ENCODE assay signal across 23 cellular contexts in genomic region chr20:14512856-14513255, GRCh38.
DNase-seq lines count a peak whose midpoint lies in the region; ATAC-seq and TF ChIP-seq lines count a peak whose summit lies in the region.
"Had no signal": no experiment of that assay in that cellular context is flagged by ENCODE, and none has a peak within 500 bp of the region (broad histone marks: within the 10 kb centered on the region; RNA-seq: fewer than 3 reads in every experiment).

No MANE protein-coding gene starts in this region.

- H3K9me2 ChIP-seq in PC-3 (replicated peaks; ENCODE audit: low read length), result no peaks in the 10 kb centered on the region

- POLR2A ChIA-PET in PC-3 (lab: Charles Lee; ENCODE audit: unreplicated experiment), result no interaction called here

- H3K4me1 ChIP-seq in PC-3 (ENCODE audit: insufficient read depth, low read length), result no peaks in the 10 kb centered on the region

- ATAC-seq in PC-3, result no peak
- ATAC-seq: GM12878 had no signal

- H3K4me3 ChIP-seq in PC-3 (ENCODE audit: low read length) (no peak overlapping the region), fibroblast of mammary gland (ENCODE audit: control insufficient read depth, low read depth, low read length) (no peak overlapping the region)
- H3K4me3 ChIP-seq: BLaER1, GM12878, MG63 had no signal

- no peaks in the 10 kb centered on the region for H3K79me2 ChIP-seq in PC-3 (ENCODE audit: low read length)

- H3K4me2 ChIP-seq in PC-3 (ENCODE audit: low read length), result no peak overlapping the region
- H3K4me2 ChIP-seq: BLaER1 had no signal

- no peak overlapping the region for H2AFZ ChIP-seq in PC-3 (ENCODE audit: low read length)

- no peaks in the 10 kb centered on the region for H3F3A ChIP-seq in PC-3 (ENCODE audit: low read length, unreplicated experiment)

- BruUV-seq in PC-3 (replicated peaks; lab: Mats Ljungman, UMichigan), result no TSS peak

- H4K20me1 ChIP-seq in PC-3 (ENCODE audit: low read length), result no peaks in the 10 kb centered on the region
- H4K20me1 ChIP-seq: BLaER1 had no signal

- no peak for TF ChIP-seq CTCF in PC-3 (conservative IDR thresholded peaks at IDR 0.05; ENCODE audit: low read depth, low read length)
- TF ChIP-seq CTCF in fibroblast of mammary gland (conservative IDR thresholded peaks at IDR 0.05; ENCODE audit: control insufficient read depth, insufficient read depth, low read depth, low read length), result no peak
- TF ChIP-seq CTCF in GM20000 (IDR thresholded peaks at IDR 0.05; ENCODE audit: extremely low read depth, missing control alignments), result no peak

- no peaks in the 10 kb centered on the region for H3K27me3 ChIP-seq in PC-3 (ENCODE audit: low read length)
- H3K27me3 ChIP-seq: BLaER1, MG63 had no signal

- peak; percentile 7 for DNase-seq in NCI-H345 (lab: John Stamatoyannopoulos, UW)
- no peak for DNase-seq in NCI-H345 treated with DMSO at 0.1 percent for 48 hours (lab: John Stamatoyannopoulos, UW; ENCODE audit: unreplicated experiment)
- DNase-seq in PC-3, result peak; percentile 23
- DNase-seq in fibroblast of mammary gland (ENCODE audit: low read depth), result peak; percentile 4
- no peak for DNase-seq in activated T-cell treated with anti-CD3 and anti-CD28 coated beads for 4 hours
- DNase-seq in cardiac septum (ENCODE audit: low spot score), result no peak
- no peak for DNase-seq in GM20000 (ENCODE audit: low spot score)
- DNase-seq: CD4-positive, alpha-beta memory T cell; DMS53; EL; HCEC 1CT; IMR-90; MG63; NCI-H1092; NCI-H1694; NCI-H2081 treated with DMSO at 0.1 percent for 48 hours; NCI-H774; OCI-M1; SIG-M5 had no signal

- H3K9me3 ChIP-seq in PC-3 (ENCODE audit: low read length), result no peaks in the 10 kb centered on the region
- H3K9me3 ChIP-seq: BLaER1, MG63 had no signal

- intact Hi-C loops in PC-3 (cut with micrococcal nuclease) (no loop called here), cardiac septum (cut with DNase I) (no loop called here)

- CTCF ChIA-PET in PC-3 (lab: Charles Lee), result no interaction called here

- no peak overlapping the region for H3K9ac ChIP-seq in PC-3 (ENCODE audit: low read length)
- H3K9ac ChIP-seq: BLaER1 had no signal

- no peaks in the 10 kb centered on the region for H3K36me3 ChIP-seq in PC-3 (ENCODE audit: low read depth, low read length)
- H3K36me3 ChIP-seq: BLaER1, MG63 had no signal

- no peak overlapping the region for H3K27ac ChIP-seq in PC-3 (ENCODE audit: low read length)
- H3K27ac ChIP-seq: BLaER1, HL-60, RWPE1 had no signal

Comparison
In these comparisons a context has a peak if more than half of its experiments do, and no peak if none do; other contexts are left out.
1. DNase-seq: peak in NCI-H345 (single experiment), PC-3 (single experiment) and fibroblast of mammary gland (single experiment); none in NCI-H345 treated with DMSO at 0.1 percent for 48 hours (single experiment), activated T-cell treated with anti-CD3 and anti-CD28 coated beads for 4 hours (single experiment), cardiac septum (single experiment) and GM20000 (single experiment).